Comparison of ENCODE assay signal across 10 cellular contexts in the genomic region with DNA sequence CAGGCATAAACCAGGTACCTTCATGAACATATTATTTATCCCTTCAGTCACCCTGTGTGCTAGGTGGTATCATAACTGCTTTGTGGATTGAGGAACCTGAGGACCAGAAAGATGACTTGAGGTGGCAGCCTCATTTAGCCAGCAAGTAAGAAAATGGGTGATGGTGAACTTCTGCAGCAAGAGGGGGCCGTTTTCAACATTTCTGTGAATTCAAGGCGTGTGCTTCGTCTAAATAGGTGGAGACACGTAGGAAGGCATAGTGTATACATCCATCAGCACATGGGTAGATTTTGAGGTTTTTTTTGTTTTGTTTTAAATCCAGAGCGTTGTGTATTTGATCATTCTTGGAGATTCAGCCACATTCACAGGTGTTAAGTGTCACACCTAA.
DNase-seq lines count a peak whose midpoint lies in the region; ATAC-seq, FAIRE-seq and TF ChIP-seq lines count a peak whose summit lies in the region.
"Had no signal": no experiment of that assay in that cellular context is flagged by ENCODE, and none has a peak within 500 bp of the region (broad histone marks: within the 10 kb centered on the region; RNA-seq: fewer than 3 reads in every experiment).

No MANE protein-coding gene starts in this region.

- H3K27ac Mint-ChIP-seq in effector memory CD8-positive, alpha-beta T cell, result peak overlapping the region; percentile 98 to 99

- H3K4me3 ChIP-seq in Peyer's patch (no peak overlapping the region), small intestine (ENCODE audit: low read depth in 1 of 2, low read length in 2 of 2) (no peak overlapping the region)

- no peak for TF ChIP-seq CTCF in Peyer's patch (IDR thresholded peaks at IDR 0.05)

- no peaks in the 10 kb centered on the region for H3K9me3 Mint-ChIP-seq in effector memory CD8-positive, alpha-beta T cell

- DNase-seq in Peyer's patch (no peak), small intestine (no peak), AML-193 (lab: John Stamatoyannopoulos, UW) (no peak), GM19240 (ENCODE audit: insufficient read length, low spot score) (no peak)
- no peak for DNase-seq in effector memory CD8-positive, alpha-beta T cell
- DNase-seq in activated CD4-positive, CD25-positive, alpha-beta regulatory T cell (lab: John Stamatoyannopoulos, UW), result no peak
- DNase-seq: EL had no signal

- H3K9me3 ChIP-seq in Peyer's patch (no peaks in the 10 kb centered on the region), small intestine (ENCODE audit: control insufficient read depth, low read depth) (no peaks in the 10 kb centered on the region)

- no peak for TF ChIP-seq POLR2A in Peyer's patch (IDR thresholded peaks at IDR 0.05)

- FAIRE-seq in small intestine (lab: Jason Lieb, UNC), result no peak
- FAIRE-seq: endometrium had no signal

- H3K27me3 ChIP-seq in Peyer's patch (no peaks in the 10 kb centered on the region), small intestine (ENCODE audit: control insufficient read depth in 2 of 2, insufficient read depth in 2 of 2, low read length in 2 of 2) (no peaks in the 10 kb centered on the region)

- H3K27me3 Mint-ChIP-seq in effector memory CD8-positive, alpha-beta T cell, result no peaks in the 10 kb centered on the region

- peaks cover 78 to 95% of the 10 kb centered on the region in 2 donors for H3K4me1 Mint-ChIP-seq in effector memory CD8-positive, alpha-beta T cell (ENCODE audit: low read depth in 2 of 2)

- ATAC-seq in GM19395 (IDR thresholded peaks at IDR 0.05; ENCODE audit: unreplicated experiment) (peak; percentile 0), HG02870 (IDR thresholded peaks at IDR 0.05; ENCODE audit: unreplicated experiment) (no peak)
- ATAC-seq in effector memory CD8-positive, alpha-beta T cell (replicated peaks), result peak; percentile 6

- H3K27ac ChIP-seq in Peyer's patch (peak overlapping the region; percentile 79 to 97 (median 87)), small intestine (ENCODE audit: low read depth in 1 of 2, low read length in 1 of 2) (peak overlapping the region; percentile 96 to 99)

- H3K36me3 ChIP-seq in Peyer's patch, result no peaks in the 10 kb centered on the region
- H3K36me3 ChIP-seq in small intestine (ENCODE audit: control insufficient read depth in 2 of 2, insufficient read depth in 2 of 2, low read length in 2 of 2), result no peaks in the 10 kb centered on the region

- 56 to 65% (median 58%) methylated on average over 5 of the region's 5 CpGs for WGBS in small intestine, 3 donors

- H3K4me1 ChIP-seq in Peyer's patch, result peaks cover 4 to 93% (median 46%) of the 10 kb centered on the region in 4 donors
- H3K4me1 ChIP-seq in small intestine (ENCODE audit: control insufficient read depth in 2 of 2, insufficient read depth in 1 of 2, low read depth in 1 of 2, low read length in 1 of 2), result peaks cover 34 to 77% of the 10 kb centered on the region in 2 donors

- peak overlapping the region; percentile 67 to 78 for H3K4me3 Mint-ChIP-seq in effector memory CD8-positive, alpha-beta T cell

- H3K36me3 Mint-ChIP-seq in effector memory CD8-positive, alpha-beta T cell (ENCODE audit: insufficient read depth), result peaks cover 53% of the 10 kb centered on the region
